Comparison of ENCODE assay signal across 1 cellular context in the genomic region with DNA sequence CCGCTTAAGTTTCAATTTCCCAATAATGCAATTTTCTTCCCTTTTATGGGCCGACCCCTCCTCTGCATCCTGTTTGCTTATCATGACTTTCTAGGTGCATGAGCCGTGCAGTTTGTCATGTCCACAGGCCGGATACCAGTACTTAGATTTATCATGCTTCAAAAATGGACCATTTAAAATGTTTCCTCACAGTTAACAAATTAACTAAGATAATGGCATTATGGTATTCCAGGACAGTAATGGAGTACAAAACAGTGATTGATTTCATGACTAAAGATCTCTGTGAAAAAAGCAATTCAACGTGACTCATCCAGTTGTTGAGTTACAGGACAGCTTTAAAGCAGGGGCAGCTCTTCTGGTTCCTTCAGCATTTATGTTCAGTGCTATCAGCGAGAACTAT.
TF ChIP-seq lines count a peak whose summit lies in the region.

No MANE protein-coding gene starts in this region.

TF ChIP-seq in GM23338, 12 proteins besides CTCF, POLR2A, EP300 and RAD21 (continued from another document):
- TF ChIP-seq, protein P1, sequence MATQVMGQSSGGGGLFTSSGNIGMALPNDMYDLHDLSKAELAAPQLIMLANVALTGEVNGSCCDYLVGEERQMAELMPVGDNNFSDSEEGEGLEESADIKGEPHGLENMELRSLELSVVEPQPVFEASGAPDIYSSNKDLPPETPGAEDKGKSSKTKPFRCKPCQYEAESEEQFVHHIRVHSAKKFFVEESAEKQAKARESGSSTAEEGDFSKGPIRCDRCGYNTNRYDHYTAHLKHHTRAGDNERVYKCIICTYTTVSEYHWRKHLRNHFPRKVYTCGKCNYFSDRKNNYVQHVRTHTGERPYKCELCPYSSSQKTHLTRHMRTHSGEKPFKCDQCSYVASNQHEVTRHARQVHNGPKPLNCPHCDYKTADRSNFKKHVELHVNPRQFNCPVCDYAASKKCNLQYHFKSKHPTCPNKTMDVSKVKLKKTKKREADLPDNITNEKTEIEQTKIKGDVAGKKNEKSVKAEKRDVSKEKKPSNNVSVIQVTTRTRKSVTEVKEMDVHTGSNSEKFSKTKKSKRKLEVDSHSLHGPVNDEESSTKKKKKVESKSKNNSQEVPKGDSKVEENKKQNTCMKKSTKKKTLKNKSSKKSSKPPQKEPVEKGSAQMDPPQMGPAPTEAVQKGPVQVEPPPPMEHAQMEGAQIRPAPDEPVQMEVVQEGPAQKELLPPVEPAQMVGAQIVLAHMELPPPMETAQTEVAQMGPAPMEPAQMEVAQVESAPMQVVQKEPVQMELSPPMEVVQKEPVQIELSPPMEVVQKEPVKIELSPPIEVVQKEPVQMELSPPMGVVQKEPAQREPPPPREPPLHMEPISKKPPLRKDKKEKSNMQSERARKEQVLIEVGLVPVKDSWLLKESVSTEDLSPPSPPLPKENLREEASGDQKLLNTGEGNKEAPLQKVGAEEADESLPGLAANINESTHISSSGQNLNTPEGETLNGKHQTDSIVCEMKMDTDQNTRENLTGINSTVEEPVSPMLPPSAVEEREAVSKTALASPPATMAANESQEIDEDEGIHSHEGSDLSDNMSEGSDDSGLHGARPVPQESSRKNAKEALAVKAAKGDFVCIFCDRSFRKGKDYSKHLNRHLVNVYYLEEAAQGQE (IDR thresholded peaks at IDR 0.05; ENCODE audit: unreplicated experiment), result no peak
- no peak for TF ChIP-seq EZH2phosphoT487 (IDR thresholded peaks at IDR 0.05; ENCODE audit: unreplicated experiment)
- TF ChIP-seq, protein P2, sequence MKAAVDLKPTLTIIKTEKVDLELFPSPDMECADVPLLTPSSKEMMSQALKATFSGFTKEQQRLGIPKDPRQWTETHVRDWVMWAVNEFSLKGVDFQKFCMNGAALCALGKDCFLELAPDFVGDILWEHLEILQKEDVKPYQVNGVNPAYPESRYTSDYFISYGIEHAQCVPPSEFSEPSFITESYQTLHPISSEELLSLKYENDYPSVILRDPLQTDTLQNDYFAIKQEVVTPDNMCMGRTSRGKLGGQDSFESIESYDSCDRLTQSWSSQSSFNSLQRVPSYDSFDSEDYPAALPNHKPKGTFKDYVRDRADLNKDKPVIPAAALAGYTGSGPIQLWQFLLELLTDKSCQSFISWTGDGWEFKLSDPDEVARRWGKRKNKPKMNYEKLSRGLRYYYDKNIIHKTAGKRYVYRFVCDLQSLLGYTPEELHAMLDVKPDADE (IDR thresholded peaks at IDR 0.05), result no peak
- TF ChIP-seq STAT1 (IDR thresholded peaks at IDR 0.05; ENCODE audit: unreplicated experiment), result no peak
